ENCODE assay signal across 23 cellular contexts in genomic region chr15:70269331-70269911, GRCh38.
A peak's percentile ranks its signal among the peaks of the same experiment; 100 is the strongest.
DNase-seq lines count a peak whose midpoint lies in the region; ATAC-seq, FAIRE-seq and TF ChIP-seq lines count a peak whose summit lies in the region.
"Had no signal": no experiment of that assay in that cellular context is flagged by ENCODE, and none has a peak within 500 bp of the region (broad histone marks: within the 10 kb centered on the region; RNA-seq: fewer than 3 reads in every experiment).

No MANE protein-coding gene starts in this region.

- no peak overlapping the region for H3K9ac ChIP-seq in HepG2 (ENCODE audit: insufficient read depth, low read depth, low read length)

- POLR2A ChIA-PET in HepG2 (lab: Yijun Ruan, JAX) = no interaction called here

- no peaks in the 10 kb centered on the region for H3K79me2 ChIP-seq in HepG2 (ENCODE audit: insufficient read depth, low read length)

- no peaks in the 10 kb centered on the region; the same call in 1 of the 2 replicates for H4K20me1 ChIP-seq in HepG2 (ENCODE audit: insufficient read depth, low read length)

- CTCF ChIA-PET in HepG2 (lab: Yijun Ruan, JAX; ENCODE audit: low intra/inter-chr PET ratio, low total read pairs) = no interaction called here
- CTCF ChIA-PET in activated naive CD4-positive, alpha-beta T cell treated with anti-CD3 and anti-CD28 coated beads, Interleukin-2, amount 10 ng/mL, durations not matched to agents 7 days and 5 days (lab: Charles Lee) = interaction anchor here (0.8 to 0.9 kb wide), 2 partner anchors 11 to 31 kb away, joined by 3 to 4 read pairs; no protein-coding TSS in a partner anchor

- ATAC-seq in HepG2 = no peak
- ATAC-seq in stimulated activated naive B cell treated with anti-CD40 and anti-IgM and Interleukin-4, amounts not matched to agents 10 μg/mL and 1 μg/mL and 100 μg/mL, for 72 hours (replicated peaks) = no peak
- ATAC-seq: WTC11 had no signal

- no peak for TF ChIP-seq CTCF in HepG2 (CRISPR knock-in tag; IDR thresholded peaks at IDR 0.05)

- peak overlapping the region; percentile 11 to 70 for H3K4me3 Mint-ChIP-seq in stimulated activated naive B cell treated with anti-CD40 and anti-IgM and Interleukin-4, amounts not matched to agents 10 μg/mL and 1 μg/mL and 100 μg/mL, for 72 hours
- H3K4me3 Mint-ChIP-seq in activated naive CD4-positive, alpha-beta T cell treated with anti-CD3 and anti-CD28 coated beads, Interleukin-2, amount 10 ng/mL, durations not matched to agents 7 days and 5 days = no peak overlapping the region
- H3K4me3 Mint-ChIP-seq: activated CD4-positive, alpha-beta memory T cell treated with anti-CD3 and anti-CD28 coated beads, Interleukin-2, amount 10 ng/mL, durations not matched to agents 7 days and 5 days; stimulated activated effector memory CD8-positive, alpha-beta T cell treated with anti-CD3 and anti-CD28 coated beads, Interleukin-12 subunit alpha, Interleukin-12 subunit beta, amount 100 ng/mL, for 72 hours; T-helper 2 cell treated with Interferon-gamma antibody and Interleukin-4, amounts not matched to agents 5 μg/mL and 100 μg/mL, for 36 hours; WTC11 had no signal

- DNase-seq in DMS53 (lab: John Stamatoyannopoulos, UW) (peak; percentile 28), DMS53 treated with DMSO at 0.1 percent for 48 hours (lab: John Stamatoyannopoulos, UW; ENCODE audit: unreplicated experiment) (no peak), NCI-H1694 (lab: John Stamatoyannopoulos, UW) (peak; percentile 45), HepG2 (ENCODE audit: low spot score) (no peak), AML-193 (lab: John Stamatoyannopoulos, UW) (no peak), AG20443 (ENCODE audit: low spot score) (no peak)
- no peak for DNase-seq in stimulated activated naive B cell treated with anti-CD40 and anti-IgM and Interleukin-4, amounts not matched to agents 10 μg/mL and 1 μg/mL and 100 μg/mL, for 72 hours
- DNase-seq in activated naive CD4-positive, alpha-beta T cell treated with anti-CD3 and anti-CD28 coated beads, Interleukin-2, amount 10 ng/mL, durations not matched to agents 7 days and 5 days = no peak
- DNase-seq: activated CD4-positive, alpha-beta memory T cell treated with anti-CD3 and anti-CD28 coated beads, Interleukin-2, amount 10 ng/mL, durations not matched to agents 7 days and 5 days; activated gamma-delta T cell; activated T-cell treated with anti-CD3 and anti-CD28 coated beads for 4 hours; Caco-2; mesenchymal stem cell; NCI-H2107; NCI-H524 treated with DMSO at 0.1 percent for 48 hours had no signal

- H2AFZ ChIP-seq in HepG2 (ENCODE audit: low read length) = no peak overlapping the region

- BruUV-seq in HepG2 (replicated peaks; lab: Mats Ljungman, UMichigan) = no TSS peak

- peaks cover 11% of the 10 kb centered on the region for H3K4me1 ChIP-seq in HepG2 (ENCODE audit: insufficient read depth, low read length)

- H3K9me3 Mint-ChIP-seq in stimulated activated naive B cell treated with anti-CD40 and anti-IgM and Interleukin-4, amounts not matched to agents 10 μg/mL and 1 μg/mL and 100 μg/mL, for 72 hours = no peaks in the 10 kb centered on the region
- H3K9me3 Mint-ChIP-seq in activated naive CD4-positive, alpha-beta T cell treated with anti-CD3 and anti-CD28 coated beads, Interleukin-2, amount 10 ng/mL, durations not matched to agents 7 days and 5 days = no peaks in the 10 kb centered on the region
- H3K9me3 Mint-ChIP-seq: activated CD4-positive, alpha-beta memory T cell treated with anti-CD3 and anti-CD28 coated beads, Interleukin-2, amount 10 ng/mL, durations not matched to agents 7 days and 5 days; stimulated activated effector memory CD8-positive, alpha-beta T cell treated with anti-CD3 and anti-CD28 coated beads, Interleukin-12 subunit alpha, Interleukin-12 subunit beta, amount 100 ng/mL, for 72 hours; T-helper 2 cell treated with Interferon-gamma antibody and Interleukin-4, amounts not matched to agents 5 μg/mL and 100 μg/mL, for 36 hours; WTC11 had no signal

- no peak overlapping the region for H3K4me2 ChIP-seq in HepG2 (ENCODE audit: low read depth, low read length)

- 35% methylated on average over 8 of the region's 9 CpGs for WGBS in HepG2 (ENCODE audit: low lambda C conversion rate)

- H3K27ac Mint-ChIP-seq in stimulated activated naive B cell treated with anti-CD40 and anti-IgM and Interleukin-4, amounts not matched to agents 10 μg/mL and 1 μg/mL and 100 μg/mL, for 72 hours = no peak overlapping the region
- no peak overlapping the region for H3K27ac Mint-ChIP-seq in activated naive CD4-positive, alpha-beta T cell treated with anti-CD3 and anti-CD28 coated beads, Interleukin-2, amount 10 ng/mL, durations not matched to agents 7 days and 5 days
- H3K27ac Mint-ChIP-seq: activated CD4-positive, alpha-beta memory T cell treated with anti-CD3 and anti-CD28 coated beads, Interleukin-2, amount 10 ng/mL, durations not matched to agents 7 days and 5 days; T-helper 2 cell treated with Interferon-gamma antibody and Interleukin-4, amounts not matched to agents 5 μg/mL and 100 μg/mL, for 36 hours; WTC11 had no signal

- H3K4me3 ChIP-seq in HepG2 (replicated peaks in 1 of 3; ENCODE audit: insufficient read depth in 1 of 3, low read depth in 2 of 3, low read length in 3 of 3) = no peak overlapping the region
- H3K4me3 ChIP-seq: cardiac muscle cell, thoracic aorta had no signal

- intact Hi-C loops in HepG2 (cut with micrococcal nuclease; ENCODE audit: unreplicated experiment) = no loop called here

- no peaks in the 10 kb centered on the region for H3K9me3 ChIP-seq in HepG2 (ENCODE audit: low read length)
- H3K9me3 ChIP-seq: Caco-2, thoracic aorta had no signal

- no peak for TF ChIP-seq POLR2A in HepG2 (IDR thresholded peaks at IDR 0.05; ENCODE audit: insufficient read depth in 1 of 2, low read depth in 2 of 2, low read length in 2 of 2)

- no peaks in the 10 kb centered on the region for H3K36me3 ChIP-seq in HepG2 (replicated peaks in 1 of 2; ENCODE audit: control insufficient read depth in 1 of 2, insufficient read depth in 2 of 2, low read length in 2 of 2)
- H3K36me3 ChIP-seq: cardiac muscle cell, thoracic aorta had no signal

- peaks cover 80 to 93% of the 10 kb centered on the region in 2 donors for H3K4me1 Mint-ChIP-seq in stimulated activated naive B cell treated with anti-CD40 and anti-IgM and Interleukin-4, amounts not matched to agents 10 μg/mL and 1 μg/mL and 100 μg/mL, for 72 hours
- peaks cover 16% of the 10 kb centered on the region for H3K4me1 Mint-ChIP-seq in activated naive CD4-positive, alpha-beta T cell treated with anti-CD3 and anti-CD28 coated beads, Interleukin-2, amount 10 ng/mL, durations not matched to agents 7 days and 5 days

- TF ChIP-seq RAD21 in HepG2 (CRISPR knock-in tag; IDR thresholded peaks at IDR 0.05) = no peak

- H3K27me3 Mint-ChIP-seq in stimulated activated naive B cell treated with anti-CD40 and anti-IgM and Interleukin-4, amounts not matched to agents 10 μg/mL and 1 μg/mL and 100 μg/mL, for 72 hours = peaks cover 12 to 14% of the 10 kb centered on the region in 2 donors
- H3K27me3 Mint-ChIP-seq in activated naive CD4-positive, alpha-beta T cell treated with anti-CD3 and anti-CD28 coated beads, Interleukin-2, amount 10 ng/mL, durations not matched to agents 7 days and 5 days = peaks cover 75% of the 10 kb centered on the region

- FAIRE-seq in HepG2 (lab: Jason Lieb, UNC) = no peak
- FAIRE-seq: endometrium, H1 had no signal

- H3K27me3 ChIP-seq in HepG2 (ENCODE audit: control insufficient read depth in 1 of 2, insufficient read depth in 2 of 2, low read length in 2 of 2) = peaks cover 1 to 33% of the 10 kb centered on the region in 2 experiments; a peak in 3 of 5 replicates

- H3K27ac ChIP-seq in HepG2 (ENCODE audit: extremely low read length, insufficient read depth, low read length) = no peak overlapping the region
- H3K27ac ChIP-seq: 22Rv1, cardiac muscle cell had no signal

- TF ChIP-seq EP300 in HepG2 (IDR thresholded peaks at IDR 0.05; ENCODE audit: low read depth in 2 of 2, low read length in 2 of 2) (no peak), HepG2 (CRISPR knock-in tag; IDR thresholded peaks at IDR 0.05; ENCODE audit: borderline replicate concordance) (no peak)

- in situ Hi-C loops in HepG2 (cut with HindIII; ENCODE audit: extremely low pct_ligation_motif_present, low pct_unique_long_range_greater_than_20kb) = no loop called here

- H3K36me3 Mint-ChIP-seq in stimulated activated naive B cell treated with anti-CD40 and anti-IgM and Interleukin-4, amounts not matched to agents 10 μg/mL and 1 μg/mL and 100 μg/mL, for 72 hours = no peaks in the 10 kb centered on the region
- H3K36me3 Mint-ChIP-seq in activated naive CD4-positive, alpha-beta T cell treated with anti-CD3 and anti-CD28 coated beads, Interleukin-2, amount 10 ng/mL, durations not matched to agents 7 days and 5 days = no peaks in the 10 kb centered on the region
- H3K36me3 Mint-ChIP-seq: stimulated activated effector memory CD8-positive, alpha-beta T cell treated with anti-CD3 and anti-CD28 coated beads, Interleukin-12 subunit alpha, Interleukin-12 subunit beta, amount 100 ng/mL, for 72 hours; WTC11 had no signal

TF ChIP-seq in HepG2, 621 proteins besides CTCF, POLR2A, EP300 and RAD21:
- no peak for TF ChIP-seq ZSCAN29 (CRISPR knock-in tag; conservative IDR thresholded peaks at IDR 0.05)
- TF ChIP-seq ZNF878 (CRISPR knock-in tag; IDR thresholded peaks at IDR 0.05) = no peak
- 0 out of 2 replicates have a peak, but pooled peaks have one; percentile 20 for TF ChIP-seq HNF4G (IDR thresholded peaks at IDR 0.05; ENCODE audit: borderline replicate concordance, low read depth, low read length)
- no peak for TF ChIP-seq HNF4G (CRISPR knock-in tag; IDR thresholded peaks at IDR 0.05; ENCODE audit: borderline replicate concordance, low read depth)
- peak; percentile 24; the same call in 1 of the 2 replicates for TF ChIP-seq HNF4A (CRISPR knock-in tag; IDR thresholded peaks at IDR 0.05)

Comparison
In these comparisons a context has a peak if more than half of its experiments do, and no peak if none do; other contexts are left out.
1. DNase-seq: peak in DMS53 (single experiment) and NCI-H1694 (single experiment); none in DMS53 treated with DMSO at 0.1 percent for 48 hours (single experiment), HepG2 (single experiment), stimulated activated naive B cell treated with anti-CD40 and anti-IgM and Interleukin-4, amounts not matched to agents 10 μg/mL and 1 μg/mL and 100 μg/mL, for 72 hours (single experiment), AML-193 (0 of 2), AG20443 (single experiment) and activated naive CD4-positive, alpha-beta T cell treated with anti-CD3 and anti-CD28 coated beads, Interleukin-2, amount 10 ng/mL, durations not matched to agents 7 days and 5 days (single experiment).